Comparison of ENCODE assay signal across 9 cellular contexts in the genomic region with DNA sequence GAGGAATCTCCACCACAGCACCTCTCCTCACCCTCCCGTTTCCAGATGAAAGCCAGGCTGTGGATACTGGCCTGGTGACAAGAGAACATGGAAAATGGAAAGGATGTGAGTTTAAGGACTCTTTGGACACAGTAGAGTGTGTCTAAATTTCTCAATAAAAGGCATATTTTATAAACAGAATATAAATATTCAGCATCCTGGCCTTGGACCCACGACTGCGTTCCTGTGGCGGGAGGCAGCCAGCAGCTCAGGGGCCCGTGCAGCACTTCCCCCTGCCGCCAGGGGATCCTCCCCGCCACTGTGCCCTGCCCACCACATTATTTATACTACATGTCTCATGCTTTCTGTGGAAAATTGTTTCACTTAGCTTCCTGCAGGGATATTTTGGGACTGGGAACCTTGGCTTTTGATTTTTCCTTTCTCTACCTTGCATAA.
DNase-seq lines count a peak whose midpoint lies in the region; ATAC-seq and TF ChIP-seq lines count a peak whose summit lies in the region.
"Had no signal": no experiment of that assay in that cellular context is flagged by ENCODE, and none has a peak within 500 bp of the region (broad histone marks: within the 10 kb centered on the region; RNA-seq: fewer than 3 reads in every experiment).

No MANE protein-coding gene starts in this region.

- H3K36me3 ChIP-seq in OCI-LY3 (replicated peaks; ENCODE audit: low read depth, low read length) (no peaks in the 10 kb centered on the region), fibroblast of lung (ENCODE audit: control insufficient read depth, insufficient read depth, low read length) (no peaks in the 10 kb centered on the region), osteoblast (ENCODE audit: insufficient read depth, low read length) (no peaks in the 10 kb centered on the region)

- peak overlapping the region; percentile 25; the same call in 1 of the 2 replicates for H3K4me2 ChIP-seq in OCI-LY3 (ENCODE audit: low read length)
- peak overlapping the region; percentile 72 for H3K4me2 ChIP-seq in fibroblast of lung (ENCODE audit: extremely low read depth, insufficient read depth, low read length)
- peak overlapping the region; percentile 61 for H3K4me2 ChIP-seq in osteoblast (ENCODE audit: insufficient read depth, low read length)

- H3K4me3 ChIP-seq in OCI-LY3 (ENCODE audit: low read length) (no peak overlapping the region), fibroblast of lung (replicated peaks in 1 of 4; ENCODE audit: control extremely low read depth in 1 of 4, insufficient read depth in 1 of 4, low read depth in 3 of 4, low read length in 4 of 4) (peak overlapping the region in 2 of 4 experiments; percentile 10 to 26), osteoblast (ENCODE audit: insufficient read depth, low read length) (peak overlapping the region; percentile 34)

- no peak for TF ChIP-seq CTCF in OCI-LY3 (IDR thresholded peaks at IDR 0.05; ENCODE audit: low read depth, low read length)
- peak; percentile 14 to 22 for TF ChIP-seq CTCF in fibroblast of lung (conservative IDR thresholded peaks at IDR 0.05 in 1 of 2, IDR thresholded peaks at IDR 0.05 in 1 of 2; ENCODE audit: low read depth in 1 of 2, low read length in 2 of 2)
- TF ChIP-seq CTCF in osteoblast (IDR thresholded peaks at IDR 0.05; ENCODE audit: extremely low read depth, low read depth, low read length), result no peak

- H3K9ac ChIP-seq in OCI-LY3 (ENCODE audit: low read length) (no peak overlapping the region), fibroblast of lung (ENCODE audit: insufficient read depth, low read length) (no peak overlapping the region)

- peaks cover 11% of the 10 kb centered on the region for H3K4me1 ChIP-seq in OCI-LY3 (ENCODE audit: low read length)
- peaks cover 8% of the 10 kb centered on the region for H3K4me1 ChIP-seq in fibroblast of lung (ENCODE audit: control insufficient read depth, extremely low read depth, insufficient read depth, low read length)
- peaks cover 21% of the 10 kb centered on the region for H3K4me1 ChIP-seq in osteoblast (ENCODE audit: insufficient read depth, low read length)

- no peaks in the 10 kb centered on the region for H3K9me3 ChIP-seq in OCI-LY3 (ENCODE audit: insufficient read depth, low read length)
- no peaks in the 10 kb centered on the region for H3K9me3 ChIP-seq in fibroblast of lung (ENCODE audit: control insufficient read depth, insufficient read depth, low read depth, low read length)
- H3K9me3 ChIP-seq in osteoblast (ENCODE audit: low read depth, low read length), result no peaks in the 10 kb centered on the region

- H2AFZ ChIP-seq in OCI-LY3 (ENCODE audit: low read depth, low read length) (no peak overlapping the region), fibroblast of lung (ENCODE audit: low read length) (no peak overlapping the region), osteoblast (ENCODE audit: low read length) (no peak overlapping the region)

- H3K27ac ChIP-seq in OCI-LY3 (ENCODE audit: low read length) (no peak overlapping the region), fibroblast of lung (ENCODE audit: insufficient read depth, low read length) (no peak overlapping the region), osteoblast (ENCODE audit: low read depth, low read length) (no peak overlapping the region)

- no peak for ATAC-seq in GM21526 (IDR thresholded peaks at IDR 0.05; ENCODE audit: low FRiP score, unreplicated experiment)

- peak; percentile 66 for DNase-seq in AG08396 (ENCODE audit: low spot score)
- peak; percentile 27 to 64 for DNase-seq in fibroblast of lung (ENCODE audit: low read depth in 2 of 2)
- DNase-seq in osteoblast (ENCODE audit: insufficient read length, low spot score, missing footprints), result peak; percentile 86
- DNase-seq in DMS153 treated with DMSO at 0.1 percent for 48 hours (lab: John Stamatoyannopoulos, UW; ENCODE audit: unreplicated experiment), result no peak
- no peak for DNase-seq in glomerular visceral epithelial cell (ENCODE audit: extremely low spot score)
- no peak for DNase-seq in NCI-H2171 treated with DMSO at 0.1 percent for 48 hours (lab: John Stamatoyannopoulos, UW)
- DNase-seq: NCI-H510A had no signal

- H4K20me1 ChIP-seq in OCI-LY3 (ENCODE audit: insufficient read depth, low read length) (no peaks in the 10 kb centered on the region), fibroblast of lung (ENCODE audit: control insufficient read depth, extremely low read depth, insufficient read depth, low read length) (no peaks in the 10 kb centered on the region), osteoblast (ENCODE audit: insufficient read depth, low read length) (no peaks in the 10 kb centered on the region)

- H3K27me3 ChIP-seq in OCI-LY3 (ENCODE audit: low read depth, low read length) (peaks cover 23% of the 10 kb centered on the region), fibroblast of lung (ENCODE audit: control insufficient read depth, insufficient read depth, low read length) (no peaks in the 10 kb centered on the region), osteoblast (ENCODE audit: insufficient read depth, low read length) (peaks cover 2% of the 10 kb centered on the region)

- H3K79me2 ChIP-seq in OCI-LY3 (ENCODE audit: low read length) (no peaks in the 10 kb centered on the region), fibroblast of lung (ENCODE audit: control insufficient read depth, insufficient read depth, low read length) (no peaks in the 10 kb centered on the region), osteoblast (ENCODE audit: insufficient read depth, low read length) (no peaks in the 10 kb centered on the region)

Comparison
In these comparisons a context has a peak if more than half of its experiments do, and no peak if none do; other contexts are left out.
1. DNase-seq: peak in AG08396 (single experiment), fibroblast of lung (2 of 2) and osteoblast (single experiment); none in DMS153 treated with DMSO at 0.1 percent for 48 hours (single experiment), glomerular visceral epithelial cell (single experiment) and NCI-H2171 treated with DMSO at 0.1 percent for 48 hours (single experiment).
2. CTCF ChIP-seq: peak in fibroblast of lung (2 of 2); none in OCI-LY3 (single experiment) and osteoblast (single experiment).
3. Peak in every context shown above with its lines, with median percentiles within 50 percentile points of each other: H3K4me2 ChIP-seq.